Comparison of ENCODE assay signal across 1 cellular context in genomic region chr12:56046027-56046780, GRCh38.
TF ChIP-seq lines count a peak whose summit lies in the region.

No MANE protein-coding gene starts in this region.

TF ChIP-seq in K562, 482 proteins besides CTCF, POLR2A, EP300 and RAD21:
- no peak for TF ChIP-seq CBX2 (IDR thresholded peaks at IDR 0.05; ENCODE audit: insufficient read depth, low read length, poor library complexity, severe bottlenecking)
- peak; percentile 19; the same call in 1 of the 2 replicates for TF ChIP-seq POLR2AphosphoS5 (IDR thresholded peaks at IDR 0.05; ENCODE audit: control insufficient read depth, insufficient read depth, low read depth, low read length)
- TF ChIP-seq SP1 (CRISPR knock-in tag; IDR thresholded peaks at IDR 0.05) = 0 out of 2 replicates have a peak, but pooled peaks have one; percentile 14
- peak; percentile 68 for TF ChIP-seq ZFX (CRISPR knock-in tag; IDR thresholded peaks at IDR 0.05)
- TF ChIP-seq ZNF318 (IDR thresholded peaks at IDR 0.05; ENCODE audit: borderline replicate concordance in 1 of 2, low read depth in 1 of 2) = no peak
- TF ChIP-seq KLF13 (tag; IDR thresholded peaks at IDR 0.05; ENCODE audit: borderline replicate concordance, low read depth) = peak; percentile 33; the same call in 1 of the 2 replicates
- TF ChIP-seq ZNF639 (CRISPR knock-in tag; conservative IDR thresholded peaks at IDR 0.05 in 1 of 2, IDR thresholded peaks at IDR 0.05 in 1 of 2) = 0 out of 4 replicates have a peak, but pooled peaks of 1 of the 2 experiments have one; percentile 7
